In genomic region chr19:524062-524674, GRCh38 we compare ENCODE assay signal across 15 cellular contexts. TPM values are rescaled to one million over a fixed set of nuclear protein-coding genes. Genes with fewer than 3 reads are reported as not detected.
DNase-seq lines count a peak whose midpoint lies in the region; ATAC-seq, FAIRE-seq and TF ChIP-seq lines count a peak whose summit lies in the region.
"Had no signal": no experiment of that assay in that cellular context is flagged by ENCODE, and none has a peak within 500 bp of the region (broad histone marks: within the 10 kb centered on the region; RNA-seq: fewer than 3 reads in every experiment).

No MANE protein-coding gene starts in this region.

- H3K27me3 ChIP-seq in astrocyte (ENCODE audit: insufficient read depth, low read length) (no peaks in the 10 kb centered on the region), tibial nerve (peaks cover 0 to 16% of the 10 kb centered on the region in 2 donors)
- H3K27me3 ChIP-seq in CD8-positive, alpha-beta T cell (ENCODE audit: insufficient read depth, low read length), result no peaks in the 10 kb centered on the region

- CTCF ChIA-PET in CD8-positive, alpha-beta T cell (lab: Charles Lee), result no interaction called here

- H3K36me3 ChIP-seq in astrocyte (ENCODE audit: insufficient read depth, low read length), result no peaks in the 10 kb centered on the region
- H3K36me3 ChIP-seq in CD8-positive, alpha-beta T cell (ENCODE audit: insufficient read depth, low read length), result no peaks in the 10 kb centered on the region
- H3K36me3 ChIP-seq in tibial nerve, result peaks cover 0 to 38% (median 0%) of the 10 kb centered on the region in 3 donors

- no peak overlapping the region for H3K9ac ChIP-seq in astrocyte (ENCODE audit: low read length)

- H3K4me3 ChIP-seq in astrocyte (ENCODE audit: insufficient read depth, low read depth, low read length) (no peak overlapping the region), tibial nerve (no peak overlapping the region)
- H3K4me3 ChIP-seq in CD8-positive, alpha-beta T cell (ENCODE audit: low read depth, low read length), result no peak overlapping the region
- H3K4me3 ChIP-seq: mucosa of descending colon had no signal

- no peaks in the 10 kb centered on the region for H4K20me1 ChIP-seq in astrocyte (ENCODE audit: insufficient read depth, low read length)

- 58 to 62% methylated on average over 24 to 29 of the region's 29 CpGs for WGBS in tibial nerve, 2 donors

- peak; percentile 16 for DNase-seq in DMS153 (lab: John Stamatoyannopoulos, UW)
- DNase-seq in DMS153 treated with DMSO at 0.1 percent for 48 hours (lab: John Stamatoyannopoulos, UW; ENCODE audit: unreplicated experiment), result no peak
- peak; percentile 21 for DNase-seq in HFFc6
- DNase-seq in astrocyte (ENCODE audit: low read depth), result no peak
- no peak for DNase-seq in natural killer cell treated with Interleukin-12 subunit alpha and Interleukin-12 subunit beta and Interleukin-15 and Interleukin-18, amount 100 ng/mL, for 72 hours (ENCODE audit: low spot score)
- DNase-seq in ecto neural progenitor cell (ENCODE audit: low spot score), result no peak
- no peak for DNase-seq in CD8-positive, alpha-beta T cell
- DNase-seq in tibial nerve (ENCODE audit: low spot score in 2 of 2), result no peak
- DNase-seq: 8988T, HCEC 1CT, NCI-H226 had no signal

- H3K9me3 ChIP-seq in astrocyte (ENCODE audit: insufficient read depth, low read depth, low read length) (no peaks in the 10 kb centered on the region), tibial nerve (peaks cover 0 to 9% (median 0%) of the 10 kb centered on the region in 4 donors)
- no peaks in the 10 kb centered on the region for H3K9me3 ChIP-seq in CD8-positive, alpha-beta T cell (ENCODE audit: low read length)
- H3K9me3 ChIP-seq: mucosa of descending colon had no signal

- no peak for TF ChIP-seq POLR2A in tibial nerve (IDR thresholded peaks at IDR 0.05)

- no peak overlapping the region for H2AFZ ChIP-seq in astrocyte (ENCODE audit: low read depth, low read length)

- H3K27ac Mint-ChIP-seq in HFFc6, result peak overlapping the region; percentile 43; the same call in 1 of the 2 replicates
- no peak overlapping the region for H3K27ac Mint-ChIP-seq in astrocyte (ENCODE audit: unreplicated experiment)
- H3K27ac Mint-ChIP-seq in natural killer cell treated with Interleukin-12 subunit alpha and Interleukin-12 subunit beta and Interleukin-15 and Interleukin-18, amount 100 ng/mL, for 72 hours, result no peak overlapping the region
- no peak overlapping the region for H3K27ac Mint-ChIP-seq in CD8-positive, alpha-beta T cell

- intact Hi-C loops in CD8-positive, alpha-beta T cell (cut with DNase I, micrococcal nuclease), result no loop called here

- no peak overlapping the region for H3K27ac ChIP-seq in astrocyte (ENCODE audit: low read depth, low read length)
- no peak overlapping the region for H3K27ac ChIP-seq in CD8-positive, alpha-beta T cell (ENCODE audit: low read depth, low read length)
- no peak overlapping the region for H3K27ac ChIP-seq in tibial nerve
- H3K27ac ChIP-seq: epithelial cell of prostate had no signal

- TF ChIP-seq CTCF in HFFc6 (IDR thresholded peaks at IDR 0.05), result no peak
- no peak for TF ChIP-seq CTCF in astrocyte (IDR thresholded peaks at IDR 0.05; ENCODE audit: insufficient read depth, low read depth, low read length)
- TF ChIP-seq CTCF in CD8-positive, alpha-beta T cell (IDR thresholded peaks at IDR 0.05), result no peak
- no peak for TF ChIP-seq CTCF in tibial nerve (IDR thresholded peaks at IDR 0.05)

- H3K36me3 Mint-ChIP-seq in HFFc6 (ENCODE audit: low read depth), result peaks cover 9% of the 10 kb centered on the region
- peaks cover 6% of the 10 kb centered on the region for H3K36me3 Mint-ChIP-seq in astrocyte (ENCODE audit: low read depth, unreplicated experiment)
- H3K36me3 Mint-ChIP-seq in natural killer cell treated with Interleukin-12 subunit alpha and Interleukin-12 subunit beta and Interleukin-15 and Interleukin-18, amount 100 ng/mL, for 72 hours, result no peaks in the 10 kb centered on the region
- no peaks in the 10 kb centered on the region for H3K36me3 Mint-ChIP-seq in CD8-positive, alpha-beta T cell

- peak; percentile 36 to 43 for ATAC-seq in natural killer cell treated with Interleukin-12 subunit alpha and Interleukin-12 subunit beta and Interleukin-15 and Interleukin-18, amount 100 ng/mL, for 72 hours
- no peak for ATAC-seq in CD8-positive, alpha-beta T cell
- ATAC-seq: mucosa of descending colon had no signal

- H3K79me2 ChIP-seq in astrocyte (ENCODE audit: insufficient read depth, low read length), result no peaks in the 10 kb centered on the region

- POLR2A ChIA-PET in CD8-positive, alpha-beta T cell (lab: Charles Lee), result no interaction called here

- no peaks in the 10 kb centered on the region for H3K4me1 ChIP-seq in astrocyte (ENCODE audit: insufficient read depth, low read length)
- H3K4me1 ChIP-seq in CD8-positive, alpha-beta T cell (ENCODE audit: insufficient read depth, low read length), result no peaks in the 10 kb centered on the region
- no peaks in the 10 kb centered on the region for H3K4me1 ChIP-seq in tibial nerve

- no peak for FAIRE-seq in astrocyte (lab: Jason Lieb, UNC)
- FAIRE-seq: bronchial epithelial cell had no signal

- peak overlapping the region; percentile 42 for H3K4me3 Mint-ChIP-seq in HFFc6
- H3K4me3 Mint-ChIP-seq in astrocyte (ENCODE audit: unreplicated experiment), result no peak overlapping the region
- no peak overlapping the region for H3K4me3 Mint-ChIP-seq in natural killer cell treated with Interleukin-12 subunit alpha and Interleukin-12 subunit beta and Interleukin-15 and Interleukin-18, amount 100 ng/mL, for 72 hours
- H3K4me3 Mint-ChIP-seq in CD8-positive, alpha-beta T cell, result no peak overlapping the region

- TF ChIP-seq EP300 in tibial nerve (IDR thresholded peaks at IDR 0.05), result no peak

- peaks cover 1% of the 10 kb centered on the region; the same call in 1 of the 2 replicates for H3K27me3 Mint-ChIP-seq in HFFc6 (ENCODE audit: insufficient read depth)
- peaks cover 3% of the 10 kb centered on the region for H3K27me3 Mint-ChIP-seq in astrocyte (ENCODE audit: low read depth, unreplicated experiment)
- H3K27me3 Mint-ChIP-seq in natural killer cell treated with Interleukin-12 subunit alpha and Interleukin-12 subunit beta and Interleukin-15 and Interleukin-18, amount 100 ng/mL, for 72 hours, result no peaks in the 10 kb centered on the region
- peaks cover 7% of the 10 kb centered on the region for H3K27me3 Mint-ChIP-seq in CD8-positive, alpha-beta T cell (ENCODE audit: low read depth)

- peak overlapping the region; percentile 33 for H3K4me2 ChIP-seq in astrocyte (ENCODE audit: low read length)

- H3K9me3 Mint-ChIP-seq in HFFc6 (no peaks in the 10 kb centered on the region; the same call in 1 of the 2 replicates), astrocyte (ENCODE audit: unreplicated experiment) (no peaks in the 10 kb centered on the region)
- H3K9me3 Mint-ChIP-seq in natural killer cell treated with Interleukin-12 subunit alpha and Interleukin-12 subunit beta and Interleukin-15 and Interleukin-18, amount 100 ng/mL, for 72 hours, result no peaks in the 10 kb centered on the region
- H3K9me3 Mint-ChIP-seq in CD8-positive, alpha-beta T cell, result no peaks in the 10 kb centered on the region

- H3K4me1 Mint-ChIP-seq in HFFc6 (ENCODE audit: low read depth) (no peaks in the 10 kb centered on the region), astrocyte (ENCODE audit: low read depth, unreplicated experiment) (no peaks in the 10 kb centered on the region)
- H3K4me1 Mint-ChIP-seq in natural killer cell treated with Interleukin-12 subunit alpha and Interleukin-12 subunit beta and Interleukin-15 and Interleukin-18, amount 100 ng/mL, for 72 hours (ENCODE audit: low read depth in 2 of 2), result no peaks in the 10 kb centered on the region
- H3K4me1 Mint-ChIP-seq in CD8-positive, alpha-beta T cell (ENCODE audit: low read depth), result peaks cover 2% of the 10 kb centered on the region

RNA-seq across cellular contexts. Expression of gene CDC34, which starts 7.4 kb away (rescaled TPM):
- 10 to 100 TPM; 63.8 to 79.9 (median 64.6) TPM for total RNA-seq in HFFc6 (2021; fragmentation: NEBNext Ultra II Directional; extraction: Animal tissue kit (Norgen Biotek cat#: 25700))
- 190 and 192 TPM in 2 replicates for total RNA-seq in astrocyte
- 10 to 100 TPM; 46.5 to 73.2 TPM for total RNA-seq in natural killer cell treated with Interleukin-12 subunit alpha and Interleukin-12 subunit beta and Interleukin-15 and Interleukin-18, amount 100 ng/mL, for 72 hours
- total RNA-seq in CD8-positive, alpha-beta T cell, result 10 to 100 TPM; 37.1 to 45.8 TPM
- 100 to 1,000 TPM in 1 of 4 donors, 10 to 100 TPM in 3; 60.7 to 110 (median 73.4) TPM for total RNA-seq in tibial nerve

RNA-seq across cellular contexts. Expression of gene TPGS1, which starts 16.9 kb away (rescaled TPM):
- total RNA-seq in HFFc6 (2021; fragmentation: NEBNext Ultra II Directional; extraction: Animal tissue kit (Norgen Biotek cat#: 25700)), result 10 to 100 TPM; 20.2 to 24.7 (median 21.1) TPM
- total RNA-seq in astrocyte (17.9 and 20.4 TPM in 2 replicates), tibial nerve (100 to 1,000 TPM; 108 to 131 (median 115) TPM)
- total RNA-seq in natural killer cell treated with Interleukin-12 subunit alpha and Interleukin-12 subunit beta and Interleukin-15 and Interleukin-18, amount 100 ng/mL, for 72 hours, result 10 to 100 TPM; 16.3 to 17.7 TPM
- 10 to 100 TPM; 17.3 to 19.5 TPM for total RNA-seq in CD8-positive, alpha-beta T cell

RNA-seq across cellular contexts. Expression of gene GZMM, which starts 19.7 kb away (rescaled TPM):
- total RNA-seq in HFFc6 (2021; fragmentation: NEBNext Ultra II Directional; extraction: Animal tissue kit (Norgen Biotek cat#: 25700)), result under 1 TPM in 1 of 6 experiments, not detected in 5; 0.24 TPM
- total RNA-seq in astrocyte, result 0.70 and 0.75 TPM in 2 replicates
- 10 to 100 TPM; 34.5 to 49.7 TPM for total RNA-seq in natural killer cell treated with Interleukin-12 subunit alpha and Interleukin-12 subunit beta and Interleukin-15 and Interleukin-18, amount 100 ng/mL, for 72 hours
- 100 to 1,000 TPM; 117 to 119 TPM for total RNA-seq in CD8-positive, alpha-beta T cell
- total RNA-seq in tibial nerve, result 1 to 10 TPM in 1 of 4 donors, not detected in 3; 2.5 TPM
- total RNA-seq: bronchial epithelial cell, renal cortical epithelial cell had no signal

RNA-seq across cellular contexts. Expression of gene MADCAM1, which starts 27.9 kb away (rescaled TPM):
- under 1 TPM; 0.11 to 0.47 (median 0.21) TPM for total RNA-seq in HFFc6 (2021; fragmentation: NEBNext Ultra II Directional; extraction: Animal tissue kit (Norgen Biotek cat#: 25700))
- total RNA-seq in astrocyte (0.57 and 0.60 TPM in 2 replicates), tibial nerve (under 1 TPM in 1 of 4 donors, not detected in 3; 0.21 TPM)
- under 1 TPM in 1 of 2 donors, not detected in 1; 0.33 TPM for total RNA-seq in natural killer cell treated with Interleukin-12 subunit alpha and Interleukin-12 subunit beta and Interleukin-15 and Interleukin-18, amount 100 ng/mL, for 72 hours
- under 1 TPM in 1 of 2 experiments, not detected in 1; 0.19 TPM for total RNA-seq in CD8-positive, alpha-beta T cell
- total RNA-seq: bronchial epithelial cell had no signal

RNA-seq across cellular contexts. Expression of gene BSG, which starts 48.2 kb away (rescaled TPM):
- total RNA-seq in HFFc6 (2021; fragmentation: NEBNext Ultra II Directional; extraction: Animal tissue kit (Norgen Biotek cat#: 25700)), result 100 to 1,000 TPM; 422 to 534 (median 465) TPM
- total RNA-seq in astrocyte (807 and 871 TPM in 2 replicates), tibial nerve (100 to 1,000 TPM; 303 to 400 (median 324) TPM)
- total RNA-seq in natural killer cell treated with Interleukin-12 subunit alpha and Interleukin-12 subunit beta and Interleukin-15 and Interleukin-18, amount 100 ng/mL, for 72 hours, result 100 to 1,000 TPM; 236 to 274 TPM
- 10 to 100 TPM; 76.2 to 81.2 TPM for total RNA-seq in CD8-positive, alpha-beta T cell

Comparison
In these comparisons a context has a peak if more than half of its experiments do, and no peak if none do; other contexts are left out.
1. DNase-seq: peak in DMS153 (single experiment) and HFFc6 (single experiment); none in DMS153 treated with DMSO at 0.1 percent for 48 hours (single experiment), astrocyte (single experiment), natural killer cell treated with Interleukin-12 subunit alpha and Interleukin-12 subunit beta and Interleukin-15 and Interleukin-18, amount 100 ng/mL, for 72 hours (single experiment), ecto neural progenitor cell (single experiment), CD8-positive, alpha-beta T cell (0 of 7) and tibial nerve (0 of 2).
2. RNA of gene GZMM, which starts 19.7 kb away (total RNA-seq): 117 to 119 TPM in CD8-positive, alpha-beta T cell and 34.5 to 49.7 TPM in natural killer cell treated with Interleukin-12 subunit alpha and Interleukin-12 subunit beta and Interleukin-15 and Interleukin-18, amount 100 ng/mL, for 72 hours; 0.70 to 0.75 TPM in astrocyte, 2.5 TPM in tibial nerve and 0.24 TPM in HFFc6; every median in the first group is over 10 times any median in the second.